In genomic region chr10:14879055-14879800, GRCh38 we compare ENCODE assay signal across 8 cellular contexts. TPM values are rescaled to one million over a fixed set of nuclear protein-coding genes. Genes with fewer than 3 reads are reported as not detected.
DNase-seq lines count a peak whose midpoint lies in the region; ATAC-seq and TF ChIP-seq lines count a peak whose summit lies in the region.

No MANE protein-coding gene starts in this region.

- CTCF ChIA-PET in CD4-positive, alpha-beta T cell (lab: Charles Lee) = interaction anchor here (0.5 to 1.8 kb wide), 3 partner anchors 11 to 348 kb away, joined by 3 to 5 read pairs (median 5); no protein-coding TSS in a partner anchor

- H3K27me3 Mint-ChIP-seq in CD4-positive, alpha-beta T cell = no peaks in the 10 kb centered on the region
- no peaks in the 10 kb centered on the region for H3K27me3 Mint-ChIP-seq in stimulated activated naive B cell treated with anti-CD40 and anti-IgM and Interleukin-4, amounts not matched to agents 10 μg/mL and 1 μg/mL and 100 μg/mL, for 72 hours

- H3K27me3 ChIP-seq in CD4-positive, alpha-beta T cell (ENCODE audit: control insufficient read depth, insufficient read depth, low read length) = no peaks in the 10 kb centered on the region

- H3K27ac Mint-ChIP-seq in CD4-positive, alpha-beta T cell = peak overlapping the region; percentile 88
- peak overlapping the region; percentile 86 for H3K27ac Mint-ChIP-seq in stimulated activated naive B cell treated with anti-CD40 and anti-IgM and Interleukin-4, amounts not matched to agents 10 μg/mL and 1 μg/mL and 100 μg/mL, for 72 hours

- peaks cover 48% of the 10 kb centered on the region for H3K4me1 Mint-ChIP-seq in CD4-positive, alpha-beta T cell (ENCODE audit: low read depth)
- H3K4me1 Mint-ChIP-seq in stimulated activated naive B cell treated with anti-CD40 and anti-IgM and Interleukin-4, amounts not matched to agents 10 μg/mL and 1 μg/mL and 100 μg/mL, for 72 hours = peaks cover 17 to 37% of the 10 kb centered on the region in 2 donors

- intact Hi-C loops in CD4-positive, alpha-beta T cell (cut with DNase I, micrococcal nuclease) = loop anchor here (1.0 to 5.0 kb wide), 5 partner anchors 26 to 218 kb away; partner anchors contain the start of genes DCLRE1C (in 1 of the 2), MEIG1 (in 1 of the 2) and RPP38 (in 1 of the 2)

- peak overlapping the region; percentile 91 for H3K4me3 Mint-ChIP-seq in CD4-positive, alpha-beta T cell
- H3K4me3 Mint-ChIP-seq in stimulated activated naive B cell treated with anti-CD40 and anti-IgM and Interleukin-4, amounts not matched to agents 10 μg/mL and 1 μg/mL and 100 μg/mL, for 72 hours = peak overlapping the region; percentile 90 to 96

- peak; percentile 12 for ATAC-seq in CD4-positive, alpha-beta T cell (ENCODE audit: poor library complexity)
- peak; percentile 33 for ATAC-seq in GM21381 (IDR thresholded peaks at IDR 0.05; ENCODE audit: unreplicated experiment)
- ATAC-seq in activated CD4-positive, CD25-positive, alpha-beta regulatory T cell treated with anti-CD3 and anti-CD28 coated beads, Interleukin-2, amount 50 U/mL, for 24 hours = peak; percentile 4 to 6
- ATAC-seq in stimulated activated naive B cell treated with anti-CD40 and anti-IgM and Interleukin-4, amounts not matched to agents 10 μg/mL and 1 μg/mL and 100 μg/mL, for 72 hours (replicated peaks) = peak; percentile 17 to 27

- DNase-seq in CD4-positive, alpha-beta T cell = peak in 7 of 10 experiments; percentile 3 to 38 (median 9)
- peak; percentile 24 for DNase-seq in HT-29 (ENCODE audit: low spot score)
- DNase-seq in dermis blood vessel endothelial cell = peak; percentile 32
- DNase-seq in medulla oblongata (ENCODE audit: extremely low spot score) = peak; percentile 7
- peak; percentile 13 for DNase-seq in stimulated activated naive B cell treated with anti-CD40 and anti-IgM and Interleukin-4, amounts not matched to agents 10 μg/mL and 1 μg/mL and 100 μg/mL, for 72 hours
- no peak for DNase-seq in NCI-H2107 treated with DMSO at 0.1 percent for 48 hours (lab: John Stamatoyannopoulos, UW; ENCODE audit: unreplicated experiment)

- peak overlapping the region; percentile 35 for H3K27ac ChIP-seq in CD4-positive, alpha-beta T cell (ENCODE audit: low read depth, low read length)

- H3K9me3 ChIP-seq in CD4-positive, alpha-beta T cell (ENCODE audit: control insufficient read depth, low read length) = no peaks in the 10 kb centered on the region

- peaks cover 11% of the 10 kb centered on the region for H3K36me3 Mint-ChIP-seq in CD4-positive, alpha-beta T cell (ENCODE audit: low read depth)
- peaks cover 17 to 26% of the 10 kb centered on the region in 2 donors for H3K36me3 Mint-ChIP-seq in stimulated activated naive B cell treated with anti-CD40 and anti-IgM and Interleukin-4, amounts not matched to agents 10 μg/mL and 1 μg/mL and 100 μg/mL, for 72 hours

- POLR2A ChIA-PET in CD4-positive, alpha-beta T cell (lab: Charles Lee) = interaction anchor here (0.8 to 3.6 kb wide), 14 partner anchors 12 to 351 kb away, joined by 3 to 63 read pairs (median 4); partner anchors contain the start of genes CDNF, DCLRE1C, HSPA14 and MEIG1

- no peaks in the 10 kb centered on the region for H3K9me3 Mint-ChIP-seq in CD4-positive, alpha-beta T cell
- H3K9me3 Mint-ChIP-seq in stimulated activated naive B cell treated with anti-CD40 and anti-IgM and Interleukin-4, amounts not matched to agents 10 μg/mL and 1 μg/mL and 100 μg/mL, for 72 hours = no peaks in the 10 kb centered on the region

- no peak for TF ChIP-seq CTCF in CD4-positive, alpha-beta T cell (IDR thresholded peaks at IDR 0.05)

RNA-seq across cellular contexts. Expression of gene SUV39H2, which starts 0.6 kb away (rescaled TPM):
- 1 to 10 TPM; 3.4 to 3.5 TPM for total RNA-seq in CD4-positive, alpha-beta T cell
- 8.2 and 11.8 TPM in 2 replicates for total RNA-seq in HT-29 (2014; rRNA removed; shearing (Covaris generic))
- total RNA-seq in dermis blood vessel endothelial cell = 17.7 and 23.5 TPM in 2 replicates

RNA-seq across cellular contexts. Expression of gene HSPA14, which starts 41.1 kb away (rescaled TPM):
- total RNA-seq in CD4-positive, alpha-beta T cell = 10 to 100 TPM; 29.1 to 33.4 TPM
- total RNA-seq in HT-29 (2014; rRNA removed; shearing (Covaris generic)) = 15.1 and 21.6 TPM in 2 replicates
- 8.8 and 17.6 TPM in 2 replicates for total RNA-seq in dermis blood vessel endothelial cell

RNA-seq across cellular contexts. Expression of gene MSANTD7, which starts 41.1 kb away (rescaled TPM):
- total RNA-seq in CD4-positive, alpha-beta T cell = 10 to 100 TPM; 26.2 to 26.9 TPM
- 16.7 and 23.9 TPM in 2 replicates for total RNA-seq in HT-29 (2014; rRNA removed; shearing (Covaris generic))
- total RNA-seq in dermis blood vessel endothelial cell = 19.2 and 19.7 TPM in 2 replicates

RNA-seq across cellular contexts. Expression of gene CDNF, which starts 41.4 kb away (rescaled TPM):
- 1 to 10 TPM; 3.2 to 3.7 TPM for total RNA-seq in CD4-positive, alpha-beta T cell
- total RNA-seq in HT-29 (2014; rRNA removed; shearing (Covaris generic)) = not detected in 2 replicates
- 0.56 and 1.9 TPM in 2 replicates for total RNA-seq in dermis blood vessel endothelial cell
